ENCODE assay signal across 12 cellular contexts in the genomic region with DNA sequence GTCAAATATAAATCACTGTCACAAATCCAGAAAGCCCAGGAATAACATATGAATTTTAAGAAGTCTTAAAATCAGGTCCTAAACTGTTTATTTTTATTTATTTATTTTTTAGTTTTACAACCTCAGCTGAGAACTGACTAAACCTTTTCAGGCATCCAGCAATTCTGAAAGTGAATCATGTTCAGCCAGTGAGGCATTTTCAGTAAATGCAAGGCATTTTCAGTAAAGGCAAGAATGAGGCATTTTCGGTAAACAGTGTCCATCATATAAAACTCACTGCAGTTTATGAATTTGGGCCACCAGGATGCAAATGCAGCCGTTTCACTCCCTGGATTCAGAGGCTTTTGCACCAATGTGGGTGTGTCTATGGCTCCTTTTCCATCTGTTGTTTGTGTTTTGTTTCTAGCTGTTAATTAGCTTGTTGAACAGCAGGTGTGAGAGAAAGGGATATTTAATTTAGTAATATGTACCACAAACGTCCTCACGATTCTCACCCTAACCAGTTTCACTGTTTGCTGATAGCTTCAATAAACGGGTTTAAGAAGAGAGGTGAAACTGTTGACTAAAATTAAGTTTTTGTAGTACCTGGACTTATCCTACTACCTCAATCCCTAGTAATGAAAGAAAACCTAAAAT.
A peak's percentile ranks its signal among the peaks of the same experiment; 100 is the strongest.
DNase-seq lines count a peak whose midpoint lies in the region; ATAC-seq, FAIRE-seq and TF ChIP-seq lines count a peak whose summit lies in the region.
"Had no signal": no experiment of that assay in that cellular context is flagged by ENCODE, and none has a peak within 500 bp of the region (broad histone marks: within the 10 kb centered on the region; RNA-seq: fewer than 3 reads in every experiment).

No MANE protein-coding gene starts in this region.

- H3K4me1 ChIP-seq in CD8-positive, alpha-beta T cell (ENCODE audit: insufficient read depth, low read length): no peaks in the 10 kb centered on the region

- H3K27ac ChIP-seq in CD8-positive, alpha-beta T cell (ENCODE audit: low read depth, low read length): no peak overlapping the region

- TF ChIP-seq CTCF in CD8-positive, alpha-beta T cell (IDR thresholded peaks at IDR 0.05): no peak

- H3K27ac Mint-ChIP-seq in CD8-positive, alpha-beta T cell: peak overlapping the region; percentile 78
- peak overlapping the region; percentile 99 for H3K27ac Mint-ChIP-seq in activated T-cell treated with anti-CD3 and anti-CD28 coated beads, Interleukin-2, amount 50 U/mL, for 72 hours

- POLR2A ChIA-PET in CD8-positive, alpha-beta T cell (lab: Charles Lee): no interaction called here

- DNase-seq in CD8-positive, alpha-beta T cell: no peak
- DNase-seq in GM18507 (ENCODE audit: extremely low spot score, insufficient read length, low read depth): no peak
- DNase-seq in activated T-cell treated with anti-CD3 and anti-CD28 coated beads, Interleukin-2, amount 50 U/mL, for 72 hours: peak in 1 of 2 donors; percentile 32
- no peak for DNase-seq in NCI-H1048 (lab: John Stamatoyannopoulos, UW)
- no peak for DNase-seq in superior temporal gyrus (ENCODE audit: extremely low spot score)
- DNase-seq in NCI-H526 treated with DMSO at 0.1 percent for 48 hours (lab: John Stamatoyannopoulos, UW): no peak
- DNase-seq: activated CD4-positive, alpha-beta T cell treated with anti-CD3 and anti-CD28 coated beads for 1 hour; dermis blood vessel endothelial cell; SK-N-SH had no signal

- FAIRE-seq in GM18507 (lab: Jason Lieb, UNC): peak; percentile 64
- FAIRE-seq: keratinocyte had no signal

- H3K9me3 Mint-ChIP-seq in CD8-positive, alpha-beta T cell: no peaks in the 10 kb centered on the region
- H3K9me3 Mint-ChIP-seq in activated T-cell treated with anti-CD3 and anti-CD28 coated beads, Interleukin-2, amount 50 U/mL, for 72 hours: no peaks in the 10 kb centered on the region

- peaks cover 76% of the 10 kb centered on the region for H3K36me3 Mint-ChIP-seq in CD8-positive, alpha-beta T cell
- H3K36me3 Mint-ChIP-seq in activated T-cell treated with anti-CD3 and anti-CD28 coated beads, Interleukin-2, amount 50 U/mL, for 72 hours (ENCODE audit: insufficient read depth in 2 of 2): peaks cover 9 to 12% of the 10 kb centered on the region in 2 donors

- no peaks in the 10 kb centered on the region for H3K27me3 Mint-ChIP-seq in CD8-positive, alpha-beta T cell (ENCODE audit: low read depth)
- no peaks in the 10 kb centered on the region for H3K27me3 Mint-ChIP-seq in activated T-cell treated with anti-CD3 and anti-CD28 coated beads, Interleukin-2, amount 50 U/mL, for 72 hours (ENCODE audit: low read depth)

- H3K4me3 Mint-ChIP-seq in CD8-positive, alpha-beta T cell: no peak overlapping the region
- peak overlapping the region in 1 of 2 donors; percentile 79 for H3K4me3 Mint-ChIP-seq in activated T-cell treated with anti-CD3 and anti-CD28 coated beads, Interleukin-2, amount 50 U/mL, for 72 hours

- CTCF ChIA-PET in CD8-positive, alpha-beta T cell (lab: Charles Lee): no interaction called here

- H3K4me1 Mint-ChIP-seq in CD8-positive, alpha-beta T cell (ENCODE audit: low read depth): peaks cover 24% of the 10 kb centered on the region
- peaks cover 34% of the 10 kb centered on the region for H3K4me1 Mint-ChIP-seq in activated T-cell treated with anti-CD3 and anti-CD28 coated beads, Interleukin-2, amount 50 U/mL, for 72 hours (ENCODE audit: low read depth)

- H3K36me3 ChIP-seq in CD8-positive, alpha-beta T cell (ENCODE audit: insufficient read depth, low read length): peaks cover 10% of the 10 kb centered on the region

- no peak for ATAC-seq in CD8-positive, alpha-beta T cell
- peak; percentile 65 for ATAC-seq in HG02938 (IDR thresholded peaks at IDR 0.05; ENCODE audit: unreplicated experiment)
- ATAC-seq in activated T-cell treated with anti-CD3 and anti-CD28 coated beads, Interleukin-2, amount 50 U/mL, for 72 hours (replicated peaks in 1 of 2): peak; percentile 64 to 67
- ATAC-seq in HG03442 (IDR thresholded peaks at IDR 0.05; ENCODE audit: unreplicated experiment): no peak

- no peak overlapping the region for H3K4me3 ChIP-seq in CD8-positive, alpha-beta T cell (ENCODE audit: low read depth, low read length)

- no peaks in the 10 kb centered on the region for H3K27me3 ChIP-seq in CD8-positive, alpha-beta T cell (ENCODE audit: insufficient read depth, low read length)

- intact Hi-C loops in CD8-positive, alpha-beta T cell (cut with DNase I, micrococcal nuclease): no loop called here

- no peaks in the 10 kb centered on the region for H3K9me3 ChIP-seq in CD8-positive, alpha-beta T cell (ENCODE audit: low read length)
- H3K9me3 ChIP-seq: SK-N-SH had no signal

Comparison
In these comparisons a context has a peak if more than half of its experiments do, and no peak if none do; other contexts are left out.
1. ATAC-seq: peak in HG02938 (single experiment) and activated T-cell treated with anti-CD3 and anti-CD28 coated beads, Interleukin-2, amount 50 U/mL, for 72 hours (2 of 2); none in CD8-positive, alpha-beta T cell (single experiment) and HG03442 (single experiment).